ENCODE assay signal across 10 cellular contexts in genomic region chr12:132285991-132286681, GRCh38. TPM values are rescaled to one million over a fixed set of nuclear protein-coding genes. Genes with fewer than 3 reads are reported as not detected.
DNase-seq lines count a peak whose midpoint lies in the region; ATAC-seq and TF ChIP-seq lines count a peak whose summit lies in the region.
"Had no signal": no experiment of that assay in that cellular context is flagged by ENCODE, and none has a peak within 500 bp of the region (broad histone marks: within the 10 kb centered on the region; RNA-seq: fewer than 3 reads in every experiment).

No MANE protein-coding gene starts in this region.

- H3K27me3 ChIP-seq in right atrium auricular region (peaks cover 3 to 8% of the 10 kb centered on the region in 2 donors), smooth muscle cell (ENCODE audit: low read depth) (peaks cover 7% of the 10 kb centered on the region)
- H3K27me3 ChIP-seq in effector memory CD4-positive, alpha-beta T cell (replicated peaks; ENCODE audit: control insufficient read depth, insufficient read depth, low read length, poor library complexity, severe bottlenecking) = peaks cover 5% of the 10 kb centered on the region

- DNase-seq in HFF-Myc (ENCODE audit: extremely low read depth, low read depth) = peak; percentile 10
- DNase-seq in WTC11 (ENCODE audit: low spot score) = no peak
- peak; percentile 64 for DNase-seq in right atrium auricular region (ENCODE audit: low spot score)
- peak; percentile 15 for DNase-seq in smooth muscle cell (lab: John Stamatoyannopoulos, UW; ENCODE audit: unreplicated experiment)
- DNase-seq in effector memory CD4-positive, alpha-beta T cell = no peak
- no peak for DNase-seq in type B pancreatic cell (ENCODE audit: extremely low spot score, unreplicated experiment)
- no peak for DNase-seq in NOMO-1 treated with dmso at 0.1 percent for 144 hours (lab: John Stamatoyannopoulos, UW; ENCODE audit: unreplicated experiment)
- no peak for DNase-seq in central memory CD4-positive, alpha-beta T cell

- H3K9me3 Mint-ChIP-seq in WTC11 (no peaks in the 10 kb centered on the region), type B pancreatic cell (no peaks in the 10 kb centered on the region)

- POLR2A ChIA-PET in WTC11 (lab: Charles Lee) = no interaction called here

- no peak overlapping the region for H3K4me2 ChIP-seq in smooth muscle cell

- TF ChIP-seq CTCF in HFF-Myc (IDR thresholded peaks at IDR 0.05; ENCODE audit: low read depth, low read length, missing control alignments) = no peak
- no peak for TF ChIP-seq CTCF in WTC11 (IDR thresholded peaks at IDR 0.05)
- no peak for TF ChIP-seq CTCF in right atrium auricular region (IDR thresholded peaks at IDR 0.05)
- TF ChIP-seq CTCF in smooth muscle cell (IDR thresholded peaks at IDR 0.05; ENCODE audit: borderline replicate concordance, insufficient read depth, poor library complexity, severe bottlenecking) = no peak
- TF ChIP-seq CTCF in type B pancreatic cell (conservative IDR thresholded peaks at IDR 0.05) = no peak

- CTCF ChIA-PET in WTC11 (lab: Charles Lee) = interaction anchor here (0.8 to 4.3 kb wide), 12 partner anchors 12 to 134 kb away, joined by 3 to 51 read pairs (median 5); partner anchors contain the start of gene GALNT9

- no peak overlapping the region for H2AFZ ChIP-seq in smooth muscle cell (ENCODE audit: low read depth)

- H3K4me1 Mint-ChIP-seq in WTC11 (peaks cover 21% of the 10 kb centered on the region), type B pancreatic cell (ENCODE audit: unreplicated experiment) (peaks cover 10% of the 10 kb centered on the region)

- H3K36me3 ChIP-seq in right atrium auricular region (no peaks in the 10 kb centered on the region), smooth muscle cell (ENCODE audit: low read depth) (no peaks in the 10 kb centered on the region)
- no peaks in the 10 kb centered on the region for H3K36me3 ChIP-seq in effector memory CD4-positive, alpha-beta T cell (ENCODE audit: control insufficient read depth, insufficient read depth, low read length)

- 40% methylated on average over 28 of the region's 51 CpGs for WGBS in smooth muscle cell (ENCODE audit: low lambda C conversion rate)

- H3K9me3 ChIP-seq in right atrium auricular region = no peaks in the 10 kb centered on the region
- no peaks in the 10 kb centered on the region for H3K9me3 ChIP-seq in smooth muscle cell (replicated peaks; ENCODE audit: low read depth)
- no peaks in the 10 kb centered on the region for H3K9me3 ChIP-seq in effector memory CD4-positive, alpha-beta T cell (ENCODE audit: control insufficient read depth, low read length)

- H4K20me1 ChIP-seq in smooth muscle cell (ENCODE audit: low read depth) = no peaks in the 10 kb centered on the region

- ATAC-seq in WTC11 = peak; percentile 64

- H3K27me3 Mint-ChIP-seq in WTC11 (ENCODE audit: low read depth) = peaks cover 45% of the 10 kb centered on the region
- peaks cover 45% of the 10 kb centered on the region for H3K27me3 Mint-ChIP-seq in type B pancreatic cell

- no peak overlapping the region for H3K27ac Mint-ChIP-seq in WTC11
- no peak overlapping the region for H3K27ac Mint-ChIP-seq in type B pancreatic cell
- H3K27ac Mint-ChIP-seq: IgD-negative memory B cell had no signal

- H3K27ac ChIP-seq in right atrium auricular region (no peak overlapping the region), smooth muscle cell (ENCODE audit: low read depth) (no peak overlapping the region)
- no peak overlapping the region for H3K27ac ChIP-seq in effector memory CD4-positive, alpha-beta T cell (ENCODE audit: insufficient read depth, low read length, poor library complexity, severe bottlenecking)
- H3K27ac ChIP-seq: epithelial cell of prostate had no signal

- H3K4me3 Mint-ChIP-seq in WTC11 (peak overlapping the region; percentile 62), type B pancreatic cell (no peak overlapping the region)
- H3K4me3 Mint-ChIP-seq: IgD-negative memory B cell had no signal

- no peak overlapping the region for H3K9ac ChIP-seq in smooth muscle cell (ENCODE audit: low read depth)

- no peaks in the 10 kb centered on the region for H3F3A ChIP-seq in smooth muscle cell (ENCODE audit: low read depth)

- H3K4me3 ChIP-seq in HFF-Myc (replicated peaks; ENCODE audit: low read depth, low read length) (no peak overlapping the region), right atrium auricular region (peak overlapping the region in 1 of 2 donors; percentile 29), smooth muscle cell (no peak overlapping the region)
- H3K4me3 ChIP-seq in effector memory CD4-positive, alpha-beta T cell (ENCODE audit: insufficient read depth, low read depth, low read length, poor library complexity, severe bottlenecking) = no peak overlapping the region

- peaks cover 0 to 10% of the 10 kb centered on the region in 2 donors for H3K4me1 ChIP-seq in right atrium auricular region
- H3K4me1 ChIP-seq in smooth muscle cell (ENCODE audit: low read depth) = peaks cover 5% of the 10 kb centered on the region
- H3K4me1 ChIP-seq in effector memory CD4-positive, alpha-beta T cell (ENCODE audit: control insufficient read depth, insufficient read depth, low read length, poor library complexity, severe bottlenecking) = peaks cover 19% of the 10 kb centered on the region

- H3K79me2 ChIP-seq in smooth muscle cell (ENCODE audit: low read depth) = no peaks in the 10 kb centered on the region

- no peaks in the 10 kb centered on the region for H3K36me3 Mint-ChIP-seq in WTC11
- H3K36me3 Mint-ChIP-seq in type B pancreatic cell = no peaks in the 10 kb centered on the region
- H3K36me3 Mint-ChIP-seq: IgD-negative memory B cell had no signal

TF ChIP-seq in WTC11, 78 proteins besides CTCF, POLR2A, EP300 and RAD21:
- TF ChIP-seq ZBTB43 (CRISPR knock-in tag; IDR thresholded peaks at IDR 0.05) = 0 out of 2 replicates have a peak, but pooled peaks have one; percentile 44
- no peak for TF ChIP-seq OVOL2 (CRISPR knock-in tag; IDR thresholded peaks at IDR 0.05; ENCODE audit: borderline replicate concordance)

RNA-seq across cellular contexts. Expression of gene GALNT9, which starts 43.3 kb away (rescaled TPM):
- total RNA-seq in WTC11 (2021) (0.66 to 1.1 TPM (median 0.90 TPM) in 3 replicates), right atrium auricular region (10 to 100 TPM in 1 of 2 donors, 1 to 10 TPM in 1; 4.0 to 10.8 TPM), smooth muscle cell (1.1 TPM in 1 of 2 replicates, not detected in the other), type B pancreatic cell (ENCODE audit: low replicate concordance) (1.6 TPM in 1 of 2 replicates, not detected in the other)
- 1.1 and 1.3 TPM in 2 replicates for polyA plus RNA-seq in smooth muscle cell

Comparison
In these comparisons a context has a peak if more than half of its experiments do, and no peak if none do; other contexts are left out.
1. DNase-seq: peak in HFF-Myc (single experiment), right atrium auricular region (single experiment) and smooth muscle cell (single experiment); none in WTC11 (single experiment), effector memory CD4-positive, alpha-beta T cell (0 of 3), type B pancreatic cell (single experiment), NOMO-1 treated with dmso at 0.1 percent for 144 hours (single experiment) and central memory CD4-positive, alpha-beta T cell (single experiment).